Comparison of ENCODE assay signal across 8 cellular contexts in the genomic region with DNA sequence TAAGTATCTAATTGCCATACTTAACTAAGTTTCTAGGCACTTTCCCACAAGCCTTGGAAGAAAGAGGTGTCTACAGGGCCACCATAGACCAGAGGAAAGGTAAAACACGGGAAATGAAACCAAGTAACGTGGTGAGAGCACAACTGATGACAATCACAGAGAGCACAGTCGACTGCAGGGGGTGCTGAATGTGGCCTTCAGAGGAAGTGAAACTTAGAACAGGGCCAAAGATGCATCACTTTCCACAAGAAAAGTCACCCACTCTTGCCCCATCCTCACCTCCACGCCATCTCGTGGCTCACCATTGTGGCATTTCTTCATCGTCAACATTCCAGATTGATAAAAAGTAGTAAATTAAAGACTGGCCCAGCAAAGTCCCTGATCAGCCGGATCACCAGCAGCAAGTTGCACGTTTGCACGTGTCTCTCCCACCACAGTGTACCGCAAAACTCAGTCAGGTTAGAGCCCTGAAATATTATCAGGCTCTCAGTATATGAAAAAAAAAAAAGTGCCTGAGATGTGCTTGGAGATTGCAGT. TPM values are rescaled to one million over a fixed set of nuclear protein-coding genes. Genes with fewer than 3 reads are reported as not detected.
DNase-seq lines count a peak whose midpoint lies in the region; ATAC-seq and TF ChIP-seq lines count a peak whose summit lies in the region.

No MANE protein-coding gene starts in this region.

- ATAC-seq in GM18858 (IDR thresholded peaks at IDR 0.05; ENCODE audit: unreplicated experiment) (peak; percentile 83), HG02938 (IDR thresholded peaks at IDR 0.05; ENCODE audit: unreplicated experiment) (peak; percentile 96), SK-N-SH treated with all-trans-retinoic acid at 6 μM for 48 hours (no peak)
- peak; percentile 89 for ATAC-seq in stimulated activated naive CD8-positive, alpha-beta T cell treated with anti-CD3 and anti-CD28 coated beads, Interleukin-15, Interleukin-2, amounts not matched to agents 100 U/mL and 50 U/mL, for 24 hours

- no peak for TF ChIP-seq POLR2A in prostate gland (IDR thresholded peaks at IDR 0.05)

- H3K27me3 ChIP-seq in prostate gland (replicated peaks; ENCODE audit: insufficient read depth): no peaks in the 10 kb centered on the region

- H3K36me3 ChIP-seq in prostate gland: no peaks in the 10 kb centered on the region

- H3K9me3 ChIP-seq in prostate gland: no peaks in the 10 kb centered on the region

- 85% methylated on average over 10 of the region's 10 CpGs for WGBS in prostate gland

- no peaks in the 10 kb centered on the region for H3K4me1 ChIP-seq in prostate gland (replicated peaks)

- no peak overlapping the region for H3K4me3 ChIP-seq in prostate gland

- no peak overlapping the region for H3K27ac ChIP-seq in prostate gland

- intact Hi-C loops in prostate gland (cut with DNase I): no loop called here

- TF ChIP-seq CTCF in prostate gland (IDR thresholded peaks at IDR 0.05): no peak

- peak; percentile 22 to 88 (median 50) for DNase-seq in T-helper 1 cell
- DNase-seq in central memory CD4-positive, alpha-beta T cell: peak; percentile 81
- peak; percentile 71 for DNase-seq in stimulated activated naive CD8-positive, alpha-beta T cell treated with anti-CD3 and anti-CD28 coated beads, Interleukin-15, Interleukin-2, amounts not matched to agents 100 U/mL and 50 U/mL, for 24 hours
- DNase-seq in prostate gland (ENCODE audit: low spot score): no peak
- DNase-seq in DMS79 (lab: John Stamatoyannopoulos, UW): no peak

TF ChIP-seq in SK-N-SH treated with all-trans-retinoic acid at 6 μM for 48 hours, 23 proteins besides CTCF, POLR2A, EP300 and RAD21:
- TF ChIP-seq ZNF8 (CRISPR knock-in tag; IDR thresholded peaks at IDR 0.05) (no peak), ZNF565 (CRISPR knock-in tag; conservative IDR thresholded peaks at IDR 0.05; ENCODE audit: low read depth) (no peak), TOX (CRISPR knock-in tag; IDR thresholded peaks at IDR 0.05; ENCODE audit: borderline replicate concordance) (no peak), PPARA (CRISPR knock-in tag; IDR thresholded peaks at IDR 0.05; ENCODE audit: borderline replicate concordance) (no peak), BACH2 (CRISPR knock-in tag; IDR thresholded peaks at IDR 0.05; ENCODE audit: borderline replicate concordance) (no peak), OSR1 (CRISPR knock-in tag; IDR thresholded peaks at IDR 0.05) (no peak), SNAI2 (CRISPR knock-in tag; IDR thresholded peaks at IDR 0.05) (no peak), CSDC2 (CRISPR knock-in tag; IDR thresholded peaks at IDR 0.05) (no peak), ESRRG (CRISPR knock-in tag; IDR thresholded peaks at IDR 0.05) (no peak), TCF4 (CRISPR knock-in tag; IDR thresholded peaks at IDR 0.05; ENCODE audit: borderline replicate concordance) (no peak), ARNTL (CRISPR knock-in tag; IDR thresholded peaks at IDR 0.05; ENCODE audit: borderline replicate concordance, low read depth) (no peak), ZNF70 (CRISPR knock-in tag; IDR thresholded peaks at IDR 0.05) (no peak), ISL1 (CRISPR knock-in tag; IDR thresholded peaks at IDR 0.05) (no peak), ZFP3 (CRISPR knock-in tag; IDR thresholded peaks at IDR 0.05) (no peak), GLIS3 (CRISPR knock-in tag; IDR thresholded peaks at IDR 0.05) (no peak), ZFP30 (CRISPR knock-in tag; IDR thresholded peaks at IDR 0.05) (no peak)
- TF ChIP-seq, protein P1, sequence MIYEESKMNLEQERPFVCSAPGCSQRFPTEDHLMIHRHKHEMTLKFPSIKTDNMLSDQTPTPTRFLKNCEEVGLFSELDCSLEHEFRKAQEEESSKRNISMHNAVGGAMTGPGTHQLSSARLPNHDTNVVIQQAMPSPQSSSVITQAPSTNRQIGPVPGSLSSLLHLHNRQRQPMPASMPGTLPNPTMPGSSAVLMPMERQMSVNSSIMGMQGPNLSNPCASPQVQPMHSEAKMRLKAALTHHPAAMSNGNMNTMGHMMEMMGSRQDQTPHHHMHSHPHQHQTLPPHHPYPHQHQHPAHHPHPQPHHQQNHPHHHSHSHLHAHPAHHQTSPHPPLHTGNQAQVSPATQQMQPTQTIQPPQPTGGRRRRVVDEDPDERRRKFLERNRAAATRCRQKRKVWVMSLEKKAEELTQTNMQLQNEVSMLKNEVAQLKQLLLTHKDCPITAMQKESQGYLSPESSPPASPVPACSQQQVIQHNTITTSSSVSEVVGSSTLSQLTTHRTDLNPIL (CRISPR knock-in tag; IDR thresholded peaks at IDR 0.05; ENCODE audit: low read depth): no peak
- TF ChIP-seq, protein P2, sequence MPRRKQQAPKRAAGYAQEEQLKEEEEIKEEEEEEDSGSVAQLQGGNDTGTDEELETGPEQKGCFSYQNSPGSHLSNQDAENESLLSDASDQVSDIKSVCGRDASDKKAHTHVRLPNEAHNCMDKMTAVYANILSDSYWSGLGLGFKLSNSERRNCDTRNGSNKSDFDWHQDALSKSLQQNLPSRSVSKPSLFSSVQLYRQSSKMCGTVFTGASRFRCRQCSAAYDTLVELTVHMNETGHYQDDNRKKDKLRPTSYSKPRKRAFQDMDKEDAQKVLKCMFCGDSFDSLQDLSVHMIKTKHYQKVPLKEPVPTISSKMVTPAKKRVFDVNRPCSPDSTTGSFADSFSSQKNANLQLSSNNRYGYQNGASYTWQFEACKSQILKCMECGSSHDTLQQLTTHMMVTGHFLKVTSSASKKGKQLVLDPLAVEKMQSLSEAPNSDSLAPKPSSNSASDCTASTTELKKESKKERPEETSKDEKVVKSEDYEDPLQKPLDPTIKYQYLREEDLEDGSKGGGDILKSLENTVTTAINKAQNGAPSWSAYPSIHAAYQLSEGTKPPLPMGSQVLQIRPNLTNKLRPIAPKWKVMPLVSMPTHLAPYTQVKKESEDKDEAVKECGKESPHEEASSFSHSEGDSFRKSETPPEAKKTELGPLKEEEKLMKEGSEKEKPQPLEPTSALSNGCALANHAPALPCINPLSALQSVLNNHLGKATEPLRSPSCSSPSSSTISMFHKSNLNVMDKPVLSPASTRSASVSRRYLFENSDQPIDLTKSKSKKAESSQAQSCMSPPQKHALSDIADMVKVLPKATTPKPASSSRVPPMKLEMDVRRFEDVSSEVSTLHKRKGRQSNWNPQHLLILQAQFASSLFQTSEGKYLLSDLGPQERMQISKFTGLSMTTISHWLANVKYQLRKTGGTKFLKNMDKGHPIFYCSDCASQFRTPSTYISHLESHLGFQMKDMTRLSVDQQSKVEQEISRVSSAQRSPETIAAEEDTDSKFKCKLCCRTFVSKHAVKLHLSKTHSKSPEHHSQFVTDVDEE (CRISPR knock-in tag; IDR thresholded peaks at IDR 0.05): no peak
- TF ChIP-seq, protein P3, sequence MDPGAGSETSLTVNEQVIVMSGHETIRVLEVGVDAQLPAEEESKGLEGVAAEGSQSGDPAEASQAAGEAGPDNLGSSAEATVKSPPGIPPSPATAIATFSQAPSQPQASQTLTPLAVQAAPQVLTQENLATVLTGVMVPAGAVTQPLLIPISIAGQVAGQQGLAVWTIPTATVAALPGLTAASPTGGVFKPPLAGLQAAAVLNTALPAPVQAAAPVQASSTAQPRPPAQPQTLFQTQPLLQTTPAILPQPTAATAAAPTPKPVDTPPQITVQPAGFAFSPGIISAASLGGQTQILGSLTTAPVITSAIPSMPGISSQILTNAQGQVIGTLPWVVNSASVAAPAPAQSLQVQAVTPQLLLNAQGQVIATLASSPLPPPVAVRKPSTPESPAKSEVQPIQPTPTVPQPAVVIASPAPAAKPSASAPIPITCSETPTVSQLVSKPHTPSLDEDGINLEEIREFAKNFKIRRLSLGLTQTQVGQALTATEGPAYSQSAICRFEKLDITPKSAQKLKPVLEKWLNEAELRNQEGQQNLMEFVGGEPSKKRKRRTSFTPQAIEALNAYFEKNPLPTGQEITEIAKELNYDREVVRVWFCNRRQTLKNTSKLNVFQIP (CRISPR knock-in tag; IDR thresholded peaks at IDR 0.05; ENCODE audit: borderline replicate concordance, low read depth): no peak
- TF ChIP-seq, protein P4, sequence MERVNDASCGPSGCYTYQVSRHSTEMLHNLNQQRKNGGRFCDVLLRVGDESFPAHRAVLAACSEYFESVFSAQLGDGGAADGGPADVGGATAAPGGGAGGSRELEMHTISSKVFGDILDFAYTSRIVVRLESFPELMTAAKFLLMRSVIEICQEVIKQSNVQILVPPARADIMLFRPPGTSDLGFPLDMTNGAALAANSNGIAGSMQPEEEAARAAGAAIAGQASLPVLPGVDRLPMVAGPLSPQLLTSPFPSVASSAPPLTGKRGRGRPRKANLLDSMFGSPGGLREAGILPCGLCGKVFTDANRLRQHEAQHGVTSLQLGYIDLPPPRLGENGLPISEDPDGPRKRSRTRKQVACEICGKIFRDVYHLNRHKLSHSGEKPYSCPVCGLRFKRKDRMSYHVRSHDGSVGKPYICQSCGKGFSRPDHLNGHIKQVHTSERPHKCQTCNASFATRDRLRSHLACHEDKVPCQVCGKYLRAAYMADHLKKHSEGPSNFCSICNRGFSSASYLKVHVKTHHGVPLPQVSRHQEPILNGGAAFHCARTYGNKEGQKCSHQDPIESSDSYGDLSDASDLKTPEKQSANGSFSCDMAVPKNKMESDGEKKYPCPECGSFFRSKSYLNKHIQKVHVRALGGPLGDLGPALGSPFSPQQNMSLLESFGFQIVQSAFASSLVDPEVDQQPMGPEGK (CRISPR knock-in tag; IDR thresholded peaks at IDR 0.05; ENCODE audit: borderline replicate concordance): no peak

RNA-seq across cellular contexts. Expression of a gene that starts 31.4 kb away (rescaled TPM):
- 10 to 100 TPM; 15.8 to 19.3 TPM for total RNA-seq in prostate gland

Comparison
In these comparisons a context has a peak if more than half of its experiments do, and no peak if none do; other contexts are left out.
1. DNase-seq: peak in T-helper 1 cell (5 of 5), central memory CD4-positive, alpha-beta T cell (single experiment) and stimulated activated naive CD8-positive, alpha-beta T cell treated with anti-CD3 and anti-CD28 coated beads, Interleukin-15, Interleukin-2, amounts not matched to agents 100 U/mL and 50 U/mL, for 24 hours (single experiment); none in prostate gland (single experiment) and DMS79 (single experiment).